In genomic region chr17:76341301-76341700, GRCh38 we compare ENCODE assay signal across 9 cellular contexts. TPM values are rescaled to one million over a fixed set of nuclear protein-coding genes. Genes with fewer than 3 reads are reported as not detected.
"Had no signal": no experiment of that assay in that cellular context is flagged by ENCODE, and none has a peak within 500 bp of the region (broad histone marks: within the 10 kb centered on the region; RNA-seq: fewer than 3 reads in every experiment).

No MANE protein-coding gene starts in this region.

- DNase-seq: H9, HCEC 1CT, HFFc6, KBM-7 had no signal

- H3K4me2 ChIP-seq: GM23338 had no signal

- H2AFZ ChIP-seq: GM23338 had no signal

- FAIRE-seq: H1, H54, HTR-8/SVneo had no signal

- ATAC-seq: GM23338 had no signal

- H3K4me3 ChIP-seq: GM23338 had no signal

RNA-seq across cellular contexts. Expression of gene SPHK1, which starts 43.1 kb away (rescaled TPM):
- polyA plus RNA-seq: IgD-negative memory B cell had no signal
